21 cellular contexts compared by ENCODE assay signal in the genomic region with DNA sequence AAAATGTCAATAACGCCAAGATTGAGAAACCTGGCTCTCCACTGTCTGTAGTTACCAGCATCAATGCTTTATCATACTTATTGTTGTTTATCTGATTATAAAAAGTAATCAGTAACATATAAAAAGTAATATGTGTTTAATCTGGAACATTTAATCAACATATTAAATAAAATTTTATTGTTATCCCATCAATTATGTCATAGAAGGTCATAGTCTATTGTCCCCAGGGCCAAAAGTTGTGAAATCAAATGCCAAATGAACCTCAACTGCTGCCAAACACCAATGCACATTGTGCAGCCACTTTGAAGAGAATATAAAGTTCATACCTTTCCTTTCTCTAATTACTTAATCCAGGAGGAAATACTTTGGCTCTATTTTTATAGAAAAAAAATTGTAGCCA.
"Had no signal": no experiment of that assay in that cellular context is flagged by ENCODE, and none has a peak within 500 bp of the region (broad histone marks: within the 10 kb centered on the region; RNA-seq: fewer than 3 reads in every experiment).

No MANE protein-coding gene starts in this region.

- DNase-seq: activated CD4-positive, alpha-beta T cell treated with anti-CD3 and anti-CD28 coated beads, Interleukin-2, amount 10 ng/mL, durations not matched to agents 24 days and 14 days; activated CD4-positive, alpha-beta T cell treated with anti-CD3 and anti-CD28 coated beads, Interleukin-2, amount 50 U/mL, for 4 hours; activated CD8-positive, alpha-beta T cell treated with anti-CD3 and anti-CD28 coated beads for 36 hours; activated effector memory CD4-positive, alpha-beta T cell treated with anti-CD3 and anti-CD28 coated beads, Interleukin-2, amount 50 U/mL, for 16 hours; activated naive CD4-positive, alpha-beta T cell; activated naive CD4-positive, alpha-beta T cell treated with anti-CD3 and anti-CD28 coated beads, Interleukin-2, amount 50 U/mL, for 16 hours; activated naive CD8-positive, alpha-beta T cell treated with anti-CD3 and anti-CD28 coated beads for 36 hours; activated T-cell treated with anti-CD3 and anti-CD28 coated beads, Interleukin-2, amount 50 U/mL, for 1 hour; activated T-cell treated with anti-CD3 and anti-CD28 coated beads, Interleukin-2, amount 50 U/mL, for 72 hours; amniotic stem cell; aorta; NCI-H187 treated with DMSO at 0.1 percent for 48 hours; NCI-H345; NCI-H524 treated with DMSO at 0.1 percent for 48 hours; OCI-M1; SHP77 treated with DMSO at 0.1 percent for 48 hours had no signal

- H3K36me3 ChIP-seq: SJSA1 had no signal

- H3K27me3 ChIP-seq: SJSA1 had no signal

- ATAC-seq: activated CD8-positive, alpha-beta T cell treated with anti-CD3 and anti-CD28 coated beads for 36 hours; activated T-cell treated with anti-CD3 and anti-CD28 coated beads, Interleukin-2, amount 50 U/mL, for 72 hours; K562; Panc1 had no signal

- H3K9me3 ChIP-seq: SK-N-SH had no signal

- H3K4me3 ChIP-seq: K562, SJSA1 had no signal

- FAIRE-seq: K562, TTC549 had no signal

- H3K27ac ChIP-seq: SJSA1 had no signal
